Comparison of ENCODE assay signal across 21 cellular contexts in the genomic region with DNA sequence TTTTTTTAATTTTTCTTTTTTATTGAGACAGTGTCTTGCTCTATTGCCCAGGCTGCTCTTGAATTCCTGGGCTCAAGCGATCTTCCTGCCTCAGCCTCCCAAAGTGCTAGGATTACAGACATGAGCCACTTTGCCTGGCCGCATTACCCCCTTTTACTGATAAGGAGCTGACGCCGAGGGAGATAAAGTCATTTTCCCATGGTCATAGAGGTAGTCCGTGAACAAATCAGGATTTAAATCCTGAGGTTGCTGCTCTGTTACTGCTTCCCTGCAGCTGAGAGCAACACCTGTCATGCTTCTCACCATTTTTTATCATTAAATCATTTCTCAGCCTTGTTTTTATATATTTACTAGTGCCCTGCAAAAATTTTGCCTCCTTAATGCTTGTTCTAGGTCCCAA. TPM values are rescaled to one million over a fixed set of nuclear protein-coding genes. Genes with fewer than 3 reads are reported as not detected.
DNase-seq lines count a peak whose midpoint lies in the region; ATAC-seq lines count a peak whose summit lies in the region.
"Had no signal": no experiment of that assay in that cellular context is flagged by ENCODE, and none has a peak within 500 bp of the region (broad histone marks: within the 10 kb centered on the region; RNA-seq: fewer than 3 reads in every experiment).

No MANE protein-coding gene starts in this region.

- no peak overlapping the region for H2BK15ac ChIP-seq in mesendoderm (replicated peaks; ENCODE audit: low read depth)

- no peak overlapping the region for H3K4me3 ChIP-seq in BLaER1 treated with 17β-estradiol and CSF1 and Interleukin-3, amounts not matched to agents 10 nM and 100 nM
- H3K4me3 ChIP-seq in mesendoderm (ENCODE audit: low read length): no peak overlapping the region
- H3K4me3 ChIP-seq: GM23248, HAP-1, MG63 had no signal

- no peak for ATAC-seq in HG02623 (IDR thresholded peaks at IDR 0.05; ENCODE audit: unreplicated experiment)

- peak overlapping the region in 1 of 11 experiments; percentile 13; a peak in 2 of 22 replicates for H3K9ac ChIP-seq in BLaER1 treated with 17β-estradiol and CSF1 and Interleukin-3, amounts not matched to agents 10 nM and 100 nM
- H3K9ac ChIP-seq in mesendoderm (ENCODE audit: low read length): no peak overlapping the region
- H3K9ac ChIP-seq: GM23248, SK-N-SH had no signal

- H3K27me3 Mint-ChIP-seq in dendritic cell treated with granulocyte-macrophage colony-stimulating factor and Interleukin-4, amounts not matched to agents 40 ng/mL and 50 ng/mL, for 4 days: no peaks in the 10 kb centered on the region

- H3K9me3 ChIP-seq in BLaER1 treated with 17β-estradiol and CSF1 and Interleukin-3, amounts not matched to agents 10 nM and 100 nM (replicated peaks in 1 of 11): peaks cover 4 to 22% (median 12%) of the 10 kb centered on the region in 11 experiments
- H3K9me3 ChIP-seq: HAP-1, MG63, SK-N-SH had no signal

- peaks cover 21% of the 10 kb centered on the region for H3K36me3 Mint-ChIP-seq in dendritic cell treated with granulocyte-macrophage colony-stimulating factor and Interleukin-4, amounts not matched to agents 40 ng/mL and 50 ng/mL, for 4 days (ENCODE audit: low read depth)

- H3K18ac ChIP-seq in mesendoderm (ENCODE audit: low read length): no peak overlapping the region

- H3K36me3 ChIP-seq in BLaER1 treated with 17β-estradiol and CSF1 and Interleukin-3, amounts not matched to agents 10 nM and 100 nM: no peaks in the 10 kb centered on the region
- no peaks in the 10 kb centered on the region for H3K36me3 ChIP-seq in mesendoderm (ENCODE audit: control insufficient read depth, insufficient read depth, low read length)
- H3K36me3 ChIP-seq: HAP-1, MG63 had no signal

- H2BK120ac ChIP-seq in mesendoderm (ENCODE audit: low read depth, low read length): no peak overlapping the region

- H3K79me2 ChIP-seq in mesendoderm (ENCODE audit: control insufficient read depth, insufficient read depth, low read length): no peaks in the 10 kb centered on the region

- no peak overlapping the region for H3K4me3 Mint-ChIP-seq in dendritic cell treated with granulocyte-macrophage colony-stimulating factor and Interleukin-4, amounts not matched to agents 40 ng/mL and 50 ng/mL, for 4 days

- H4K20me1 ChIP-seq in BLaER1 treated with 17β-estradiol and CSF1 and Interleukin-3, amounts not matched to agents 10 nM and 100 nM: no peaks in the 10 kb centered on the region

- peak overlapping the region; percentile 94 for H3K27ac Mint-ChIP-seq in dendritic cell treated with granulocyte-macrophage colony-stimulating factor and Interleukin-4, amounts not matched to agents 40 ng/mL and 50 ng/mL, for 4 days

- H4K8ac ChIP-seq in mesendoderm (ENCODE audit: low read depth, low read length): no peak overlapping the region

- WGBS in mesendoderm (ENCODE audit: extremely low coverage, insufficient coverage, low lambda C conversion rate): no CpG with 5 or more reads among the region's 5 CpGs

- H3K27me3 ChIP-seq in BLaER1 treated with 17β-estradiol and CSF1 and Interleukin-3, amounts not matched to agents 10 nM and 100 nM: no peaks in the 10 kb centered on the region
- H3K27me3 ChIP-seq in mesendoderm (ENCODE audit: insufficient read depth, low read length, poor library complexity): no peaks in the 10 kb centered on the region
- H3K27me3 ChIP-seq: MG63 had no signal

- H3K4me1 Mint-ChIP-seq in dendritic cell treated with granulocyte-macrophage colony-stimulating factor and Interleukin-4, amounts not matched to agents 40 ng/mL and 50 ng/mL, for 4 days (ENCODE audit: low read depth): peaks cover 51% of the 10 kb centered on the region

- H4K5ac ChIP-seq in mesendoderm (ENCODE audit: low read length): no peak overlapping the region

- H3K56ac ChIP-seq in mesendoderm (ENCODE audit: low read length): no peak overlapping the region

- no peak overlapping the region for H2BK5ac ChIP-seq in mesendoderm (ENCODE audit: low read length)

- H3K23ac ChIP-seq in mesendoderm (ENCODE audit: low read length): no peak overlapping the region

- peaks cover 10 to 36% (median 17%) of the 10 kb centered on the region in 10 experiments; a peak in 19 of 20 replicates for H3K4me1 ChIP-seq in BLaER1 treated with 17β-estradiol and CSF1 and Interleukin-3, amounts not matched to agents 10 nM and 100 nM
- H3K4me1 ChIP-seq in mesendoderm (ENCODE audit: control insufficient read depth, low read depth, low read length): no peaks in the 10 kb centered on the region
- H3K4me1 ChIP-seq: HAP-1 had no signal

- H3K79me1 ChIP-seq in mesendoderm (ENCODE audit: low read length): no peaks in the 10 kb centered on the region

- peak overlapping the region in 7 of 11 experiments; percentile 42 to 82 (median 70); a peak in 10 of 22 replicates for H3K27ac ChIP-seq in BLaER1 treated with 17β-estradiol and CSF1 and Interleukin-3, amounts not matched to agents 10 nM and 100 nM
- H3K27ac ChIP-seq in mesendoderm (ENCODE audit: low read depth, low read length): no peak overlapping the region
- H3K27ac ChIP-seq: C4-2B, GM23248 had no signal

- H3K9me3 Mint-ChIP-seq in dendritic cell treated with granulocyte-macrophage colony-stimulating factor and Interleukin-4, amounts not matched to agents 40 ng/mL and 50 ng/mL, for 4 days: peaks cover 34% of the 10 kb centered on the region

- peak overlapping the region in 10 of 11 experiments; percentile 18 to 94 (median 60); a peak in 15 of 22 replicates for H3K4me2 ChIP-seq in BLaER1 treated with 17β-estradiol and CSF1 and Interleukin-3, amounts not matched to agents 10 nM and 100 nM
- H3K4me2 ChIP-seq in mesendoderm (ENCODE audit: low read length): no peak overlapping the region
- H3K4me2 ChIP-seq: SK-N-SH had no signal

- intact Hi-C loops in dendritic cell treated with granulocyte-macrophage colony-stimulating factor and Interleukin-4, amounts not matched to agents 40 ng/mL and 50 ng/mL, for 4 days (cut with micrococcal nuclease): loop anchor here (2.0 kb wide), 1 partner anchor 18 kb away; no protein-coding TSS in a partner anchor

- H3K4ac ChIP-seq in mesendoderm (ENCODE audit: low read depth, low read length): no peak overlapping the region

- peak; percentile 31 for DNase-seq in ELF-1 (ENCODE audit: low read depth, low spot score)
- peak; percentile 61 for DNase-seq in mesendoderm
- DNase-seq in NCI-H1417 treated with DMSO at 0.1 percent for 48 hours (lab: John Stamatoyannopoulos, UW): no peak
- DNase-seq in NCI-H1930 (lab: John Stamatoyannopoulos, UW): no peak
- DNase-seq: DMS153; GM23248; MG63; NCI-H1048; NCI-H1436 treated with DMSO at 0.1 percent for 48 hours; NCI-H2029 treated with DMSO at 0.1 percent for 48 hours; NCI-H2171; NCI-H446; NCI-H69; NK-92 treated with Interleukin-12 subunit alpha and Interleukin-12 subunit beta, amount 100 ng/mL, for 24 hours; SHP77 treated with DMSO at 0.1 percent for 48 hours; SK-N-SH had no signal

- H2AK5ac ChIP-seq in mesendoderm (ENCODE audit: low read length): no peak overlapping the region

RNA-seq across cellular contexts. Expression of a gene that starts 7.4 kb away (rescaled TPM):
- polyA plus RNA-seq in mesendoderm (2013, experiment 1 of 2): 0.06 TPM
- 0.10 TPM for polyA plus RNA-seq in mesendoderm (2013, experiment 2 of 2)
- polyA plus RNA-seq: GM23248 had no signal

Comparison
In these comparisons a context has a peak if more than half of its experiments do, and no peak if none do; other contexts are left out.
1. DNase-seq: peak in ELF-1 (single experiment) and mesendoderm (single experiment); none in NCI-H1417 treated with DMSO at 0.1 percent for 48 hours (single experiment) and NCI-H1930 (0 of 2).